In genomic region chr4:63558709-63559108, GRCh38 we compare ENCODE assay signal across 39 cellular contexts.
"Had no signal": no experiment of that assay in that cellular context is flagged by ENCODE, and none has a peak within 500 bp of the region (broad histone marks: within the 10 kb centered on the region; RNA-seq: fewer than 3 reads in every experiment).

No MANE protein-coding gene starts in this region.

- H3K4me3 Mint-ChIP-seq: activated naive CD4-positive, alpha-beta T cell treated with anti-CD3 and anti-CD28 coated beads for 36 hours; activated naive CD4-positive, alpha-beta T cell treated with anti-CD3 and anti-CD28 coated beads, Interleukin-2, amount 10 ng/mL, durations not matched to agents 7 days and 5 days; activated naive CD4-positive, alpha-beta T cell treated with anti-CD3 and anti-CD28 coated beads, Interleukin-2, amount 50 U/mL, for 24 hours; activated naive CD8-positive, alpha-beta T cell; activated naive CD8-positive, alpha-beta T cell treated with anti-CD3 and anti-CD28 coated beads for 36 hours; activated naive CD8-positive, alpha-beta T cell treated with anti-CD3 and anti-CD28 coated beads, Interleukin-2, amount 10 ng/mL, durations not matched to agents 7 days and 5 days; activated naive CD8-positive, alpha-beta T cell treated with anti-CD3 and anti-CD28 coated beads, Interleukin-2, amount 50 U/mL, for 24 hours; activated T-cell treated with anti-CD3 and anti-CD28 coated beads, Interleukin-2, amount 50 U/mL, for 4 hours; activated T-cell treated with anti-CD3 and anti-CD28 coated beads, Interleukin-2, amount 50 U/mL, for 72 hours; activated T-helper 1 cell treated with anti-CD3 and anti-CD28 coated beads, Interleukin-12 subunit alpha, Interleukin-12 subunit beta, Interleukin-2, Interleukin-4 antibody, amounts not matched to agents 30 ng/mL and 10 ng/mL and 1 ng/mL, durations not matched to agents 14 hours and 24 hours and 36 hours; activated T-helper 17 cell treated with anti-CD3 and anti-CD28 coated beads, Interleukin-2, amount 50 U/mL, for 72 hours; brain; central memory CD8-positive, alpha-beta T cell had no signal

- H3K27me3 ChIP-seq: adrenal gland, ascending aorta, body of pancreas, brain microvascular endothelial cell, breast epithelium, cardiac muscle cell had no signal

- ATAC-seq: activated naive CD4-positive, alpha-beta T cell treated with anti-CD3 and anti-CD28 coated beads, Interleukin-2, amount 50 U/mL, for 72 hours; activated naive CD8-positive, alpha-beta T cell treated with anti-CD3 and anti-CD28 coated beads, Interleukin-2, amount 50 U/mL, for 24 hours; activated T-cell treated with anti-CD3 and anti-CD28 coated beads, Interleukin-2, amount 50 U/mL, for 4 hours; activated T-cell treated with anti-CD3 and anti-CD28 coated beads, Interleukin-2, amount 50 U/mL, for 72 hours; activated T-helper 17 cell treated with anti-CD3 and anti-CD28 coated beads, Interleukin-2, amount 50 U/mL, for 72 hours; body of pancreas had no signal

- H3K27ac ChIP-seq: adrenal gland, ascending aorta, body of pancreas, brain microvascular endothelial cell, breast epithelium, cardiac muscle cell had no signal

- H3K27ac Mint-ChIP-seq: activated naive CD4-positive, alpha-beta T cell treated with anti-CD3 and anti-CD28 coated beads for 36 hours; activated naive CD4-positive, alpha-beta T cell treated with anti-CD3 and anti-CD28 coated beads, Interleukin-2, amount 10 ng/mL, durations not matched to agents 7 days and 5 days; activated naive CD4-positive, alpha-beta T cell treated with anti-CD3 and anti-CD28 coated beads, Interleukin-2, amount 50 U/mL, for 24 hours; activated naive CD4-positive, alpha-beta T cell treated with anti-CD3 and anti-CD28 coated beads, Interleukin-2, amount 50 U/mL, for 72 hours; activated naive CD8-positive, alpha-beta T cell; activated naive CD8-positive, alpha-beta T cell treated with anti-CD3 and anti-CD28 coated beads for 36 hours; activated naive CD8-positive, alpha-beta T cell treated with anti-CD3 and anti-CD28 coated beads, Interleukin-2, amount 10 ng/mL, durations not matched to agents 7 days and 5 days; activated naive CD8-positive, alpha-beta T cell treated with anti-CD3 and anti-CD28 coated beads, Interleukin-2, amount 50 U/mL, for 24 hours; activated T-cell treated with anti-CD3 and anti-CD28 coated beads, Interleukin-2, amount 50 U/mL, for 72 hours; activated T-helper 1 cell treated with anti-CD3 and anti-CD28 coated beads, Interleukin-12 subunit alpha, Interleukin-12 subunit beta, Interleukin-2, Interleukin-4 antibody, amounts not matched to agents 30 ng/mL and 10 ng/mL and 1 ng/mL, durations not matched to agents 14 hours and 24 hours and 36 hours; activated T-helper 17 cell treated with anti-CD3 and anti-CD28 coated beads, Interleukin-2, amount 50 U/mL, for 72 hours; activated T-helper 2 cell treated with anti-CD3 and anti-CD28 coated beads, Interferon-gamma antibody, Interleukin-2, Interleukin-4, amounts not matched to agents 10 μg/mL and 5 μg/mL and 100 μg/mL, durations not matched to agents 14 hours and 24 hours and 36 hours; brain had no signal

- DNase-seq: activated effector memory CD4-positive, alpha-beta T cell treated with anti-CD3 and anti-CD28 coated beads, Interleukin-2, amount 50 U/mL, for 16 hours; activated effector memory CD4-positive, alpha-beta T cell treated with Interleukin-2 at 50 U/mL for 16 hours; activated gamma-delta T cell; activated gamma-delta T cell treated with Interleukin-2 at 50 U/mL for 16 hours; activated naive CD4-positive, alpha-beta T cell; activated naive CD4-positive, alpha-beta T cell treated with anti-CD3 and anti-CD28 coated beads for 36 hours; activated naive CD4-positive, alpha-beta T cell treated with anti-CD3 and anti-CD28 coated beads, Interleukin-2, amount 10 ng/mL, durations not matched to agents 7 days and 5 days; activated naive CD4-positive, alpha-beta T cell treated with anti-CD3 and anti-CD28 coated beads, Interleukin-2, amount 50 U/mL, for 16 hours; activated naive CD4-positive, alpha-beta T cell treated with Interleukin-2 at 50 U/mL for 16 hours; activated naive CD8-positive, alpha-beta T cell treated with anti-CD3 and anti-CD28 coated beads for 36 hours; activated naive CD8-positive, alpha-beta T cell treated with anti-CD3 and anti-CD28 coated beads, Interleukin-2, amount 10 ng/mL, durations not matched to agents 7 days and 5 days; activated naive CD8-positive, alpha-beta T cell treated with anti-CD3 and anti-CD28 coated beads, Interleukin-2, amount 50 U/mL, for 24 hours; activated T-cell treated with anti-CD3 and anti-CD28 coated beads, Interleukin-2, amount 50 U/mL, for 4 hours; activated T-cell treated with anti-CD3 and anti-CD28 coated beads, Interleukin-2, amount 50 U/mL, for 48 hours; activated T-cell treated with anti-CD3 and anti-CD28 coated beads, Interleukin-2, amount 50 U/mL, for 72 hours; adrenal gland; amniotic stem cell; amygdala; anterior cingulate cortex; aorta; body of pancreas; brain microvascular endothelial cell; caudate nucleus; central memory CD4-positive, alpha-beta T cell; cerebellar nuclear complex had no signal

- H3K9me3 ChIP-seq: adrenal gland, ascending aorta, body of pancreas, breast epithelium had no signal

- H3K4me3 ChIP-seq: adrenal gland, ascending aorta, body of pancreas, breast epithelium, cardiac muscle cell had no signal

- H3K4me1 ChIP-seq: adrenal gland, ascending aorta, body of pancreas, breast epithelium had no signal

- H3K36me3 ChIP-seq: adrenal gland, ascending aorta, brain microvascular endothelial cell, breast epithelium, cardiac muscle cell had no signal

- H3K27me3 Mint-ChIP-seq: activated naive CD4-positive, alpha-beta T cell treated with anti-CD3 and anti-CD28 coated beads, Interleukin-2, amount 10 ng/mL, durations not matched to agents 7 days and 5 days; activated naive CD4-positive, alpha-beta T cell treated with anti-CD3 and anti-CD28 coated beads, Interleukin-2, amount 50 U/mL, for 24 hours; activated naive CD8-positive, alpha-beta T cell; activated naive CD8-positive, alpha-beta T cell treated with anti-CD3 and anti-CD28 coated beads for 36 hours; activated naive CD8-positive, alpha-beta T cell treated with anti-CD3 and anti-CD28 coated beads, Interleukin-2, amount 10 ng/mL, durations not matched to agents 7 days and 5 days; activated naive CD8-positive, alpha-beta T cell treated with anti-CD3 and anti-CD28 coated beads, Interleukin-2, amount 50 U/mL, for 24 hours; activated T-helper 17 cell treated with anti-CD3 and anti-CD28 coated beads, Interleukin-2, amount 50 U/mL, for 72 hours; brain; central memory CD8-positive, alpha-beta T cell had no signal

- H3K36me3 Mint-ChIP-seq: activated naive CD4-positive, alpha-beta T cell treated with anti-CD3 and anti-CD28 coated beads, Interleukin-2, amount 10 ng/mL, durations not matched to agents 7 days and 5 days; activated naive CD4-positive, alpha-beta T cell treated with anti-CD3 and anti-CD28 coated beads, Interleukin-2, amount 50 U/mL, for 24 hours; activated naive CD8-positive, alpha-beta T cell; activated naive CD8-positive, alpha-beta T cell treated with anti-CD3 and anti-CD28 coated beads for 36 hours; activated naive CD8-positive, alpha-beta T cell treated with anti-CD3 and anti-CD28 coated beads, Interleukin-2, amount 10 ng/mL, durations not matched to agents 7 days and 5 days; brain had no signal

- FAIRE-seq: astrocyte, bronchial epithelial cell, colon had no signal

- H3K4me1 Mint-ChIP-seq: activated naive CD4-positive, alpha-beta T cell treated with anti-CD3 and anti-CD28 coated beads, Interleukin-2, amount 10 ng/mL, durations not matched to agents 7 days and 5 days; activated naive CD4-positive, alpha-beta T cell treated with anti-CD3 and anti-CD28 coated beads, Interleukin-2, amount 50 U/mL, for 24 hours; activated naive CD8-positive, alpha-beta T cell treated with anti-CD3 and anti-CD28 coated beads for 36 hours; activated naive CD8-positive, alpha-beta T cell treated with anti-CD3 and anti-CD28 coated beads, Interleukin-2, amount 10 ng/mL, durations not matched to agents 7 days and 5 days; activated naive CD8-positive, alpha-beta T cell treated with anti-CD3 and anti-CD28 coated beads, Interleukin-2, amount 50 U/mL, for 24 hours; activated T-helper 17 cell treated with anti-CD3 and anti-CD28 coated beads, Interleukin-2, amount 50 U/mL, for 72 hours; brain; central memory CD8-positive, alpha-beta T cell had no signal
